ENCODE assay signal across 1 cellular context in the genomic region with DNA sequence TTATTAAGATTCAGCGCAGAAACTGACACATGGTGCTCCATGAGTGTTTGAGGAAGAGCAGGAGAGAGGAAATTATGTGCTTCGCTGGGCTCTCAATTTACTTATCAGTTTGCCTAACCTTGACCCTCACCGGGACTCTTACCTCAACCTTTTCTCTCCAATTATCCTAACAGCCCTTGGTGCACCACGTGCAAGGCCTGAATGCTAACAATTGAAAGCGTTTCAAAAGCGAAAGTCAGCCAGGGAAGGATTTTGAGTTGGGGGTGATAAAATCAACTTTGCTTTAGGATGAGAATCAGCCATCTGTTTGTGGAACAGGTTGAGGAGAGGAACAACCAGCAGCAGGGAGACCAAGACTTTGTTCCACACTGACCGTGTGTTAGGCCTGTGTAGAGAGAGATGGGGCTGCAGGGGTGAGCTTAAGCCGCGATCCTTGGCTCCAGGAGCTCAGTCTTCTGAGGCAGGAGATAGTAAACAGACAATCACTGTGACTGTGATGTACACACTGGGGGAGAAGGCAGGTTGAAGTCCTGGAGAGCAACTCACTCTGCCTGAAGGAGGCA.
TF ChIP-seq lines count a peak whose summit lies in the region.

No MANE protein-coding gene starts in this region.

TF ChIP-seq in H1, 55 proteins besides CTCF, POLR2A, EP300 and RAD21:
- TF ChIP-seq CBX8 (IDR thresholded peaks at IDR 0.05; ENCODE audit: borderline replicate concordance, low read depth, low read length) (no peak), KDM4A (IDR thresholded peaks at IDR 0.05; ENCODE audit: low read depth, low read length, severe bottlenecking) (no peak), TEAD4 (IDR thresholded peaks at IDR 0.05; ENCODE audit: low read depth, low read length) (no peak), BCL11A (IDR thresholded peaks at IDR 0.05; ENCODE audit: low read depth in 2 of 2, low read length in 2 of 2) (no peak), CREB1 (IDR thresholded peaks at IDR 0.05) (no peak), ZNF274 (IDR thresholded peaks at IDR 0.05; ENCODE audit: borderline replicate concordance, extremely low read depth, low read length) (no peak), FOSL1 (IDR thresholded peaks at IDR 0.05; ENCODE audit: insufficient read depth, low read depth, low read length) (no peak), RBBP5 (IDR thresholded peaks at IDR 0.05; ENCODE audit: borderline replicate concordance, low read depth, low read length) (no peak)
TF ChIP-seq in H1: peak in this region for 0.
